10 cellular contexts compared by ENCODE assay signal in the genomic region with DNA sequence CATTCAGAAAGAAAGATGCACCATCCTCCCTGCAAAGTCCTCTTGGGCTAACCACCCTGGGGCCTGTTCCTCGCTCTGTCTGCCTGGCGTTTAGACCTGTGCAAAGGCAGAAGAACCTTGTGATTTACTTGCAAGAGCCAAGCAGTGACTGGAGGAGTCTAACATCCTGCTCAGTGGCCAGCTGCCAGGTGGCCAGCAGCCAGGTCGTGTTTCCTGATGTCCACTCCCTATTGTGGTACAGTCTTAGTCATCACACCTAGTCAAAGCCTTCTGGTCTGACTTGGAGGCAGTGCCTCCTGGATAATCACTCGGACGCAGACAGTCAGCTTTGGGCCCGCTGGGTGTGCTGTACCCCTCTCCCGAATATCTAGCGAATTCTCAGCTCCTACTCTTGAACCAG.
DNase-seq lines count a peak whose midpoint lies in the region; ATAC-seq, FAIRE-seq and TF ChIP-seq lines count a peak whose summit lies in the region.
"Had no signal": no experiment of that assay in that cellular context is flagged by ENCODE, and none has a peak within 500 bp of the region (broad histone marks: within the 10 kb centered on the region; RNA-seq: fewer than 3 reads in every experiment).

No MANE protein-coding gene starts in this region.

- CTCF ChIA-PET in PC-9 (lab: Charles Lee), result no interaction called here

- DNase-seq in Daoy (ENCODE audit: low read depth) (peak; percentile 91), PC-9 (peak; percentile 93 to 95), erythroblast (lab: John Stamatoyannopoulos, UW) (peak; percentile 8 to 17), pancreas (peak; percentile 76 to 97 (median 93)), NCI-H1930 (lab: John Stamatoyannopoulos, UW) (no peak)
- DNase-seq in central memory CD4-positive, alpha-beta T cell, result no peak
- DNase-seq: endodermal cell had no signal

- no peaks in the 10 kb centered on the region for H4K20me1 ChIP-seq in PC-9 (ENCODE audit: insufficient read depth)

- H3K27ac ChIP-seq in PC-9 (no peak overlapping the region), pancreas (no peak overlapping the region)
- H3K27ac ChIP-seq: parathyroid adenoma had no signal

- no peak for FAIRE-seq in pancreas (lab: Jason Lieb, UNC)

- H3F3A ChIP-seq in PC-9 (ENCODE audit: insufficient read depth, low read depth), result peaks cover 11% of the 10 kb centered on the region; the same call in 1 of the 2 replicates

- peak; percentile 74 to 84 (median 80) for ATAC-seq in pancreas
- no peak for ATAC-seq in HG03521 (IDR thresholded peaks at IDR 0.05; ENCODE audit: unreplicated experiment)
- ATAC-seq in GM21390 (IDR thresholded peaks at IDR 0.05; ENCODE audit: unreplicated experiment), result no peak

- no peaks in the 10 kb centered on the region for H3K36me3 ChIP-seq in PC-9 (ENCODE audit: low read depth)
- H3K36me3 ChIP-seq in pancreas, result no peaks in the 10 kb centered on the region

- H3K79me2 ChIP-seq in PC-9 (ENCODE audit: low read depth), result no peaks in the 10 kb centered on the region
- H3K79me2 ChIP-seq: parathyroid adenoma had no signal

- BruUV-seq in PC-9 (replicated peaks; lab: Mats Ljungman, UMichigan), result no TSS peak

- POLR2A ChIA-PET in PC-9 (lab: Charles Lee; ENCODE audit: unreplicated experiment), result no interaction called here

- no peaks in the 10 kb centered on the region for H3K9me2 ChIP-seq in PC-9 (ENCODE audit: insufficient read depth)

- TF ChIP-seq POLR2A in erythroblast (IDR thresholded peaks at IDR 0.05; ENCODE audit: low read length), result no peak

- H3K4me1 ChIP-seq in PC-9 (replicated peaks; ENCODE audit: insufficient read depth) (peaks cover 20% of the 10 kb centered on the region), pancreas (peaks cover 0 to 6% (median 0%) of the 10 kb centered on the region in 3 donors)
- H3K4me1 ChIP-seq: parathyroid adenoma had no signal

- no peak for TF ChIP-seq CTCF in PC-9 (conservative IDR thresholded peaks at IDR 0.05)
- no peak for TF ChIP-seq CTCF in pancreas (IDR thresholded peaks at IDR 0.05)

- H3K9me3 ChIP-seq in PC-9 (ENCODE audit: insufficient read depth, low read depth) (no peaks in the 10 kb centered on the region), pancreas (no peaks in the 10 kb centered on the region)

- H3K4me2 ChIP-seq in PC-9, result peak overlapping the region; percentile 45

- intact Hi-C loops in PC-9 (cut with micrococcal nuclease; ENCODE audit: unreplicated experiment), result no loop called here
- intact Hi-C loops in pancreas (cut with DNase I), result loop anchor here in 1 of 3 donors (5.0 to 10.0 kb wide), 2 partner anchors 533 to 646 kb away; no protein-coding TSS in a partner anchor

- 0 out of 2 replicates have a peak, but pooled peaks cover 3% of the 10 kb centered on the region for H3K27me3 ChIP-seq in PC-9 (ENCODE audit: insufficient read depth, low read depth)
- H3K27me3 ChIP-seq in pancreas, result no peaks in the 10 kb centered on the region

- 69 to 73% methylated on average over 8 of the region's 8 CpGs for WGBS in pancreas, 2 donors

- H3K4me3 ChIP-seq in PC-9 (no peak overlapping the region), pancreas (no peak overlapping the region)

- no peak overlapping the region for H2AFZ ChIP-seq in PC-9
- H2AFZ ChIP-seq: parathyroid adenoma had no signal

Comparison
In these comparisons a context has a peak if more than half of its experiments do, and no peak if none do; other contexts are left out.
1. DNase-seq: peak in Daoy (single experiment), PC-9 (2 of 2), erythroblast (2 of 2) and pancreas (6 of 6); none in central memory CD4-positive, alpha-beta T cell (single experiment) and NCI-H1930 (0 of 2).
2. ATAC-seq: peak in pancreas (4 of 4); none in HG03521 (single experiment) and GM21390 (single experiment).